In the genomic region with DNA sequence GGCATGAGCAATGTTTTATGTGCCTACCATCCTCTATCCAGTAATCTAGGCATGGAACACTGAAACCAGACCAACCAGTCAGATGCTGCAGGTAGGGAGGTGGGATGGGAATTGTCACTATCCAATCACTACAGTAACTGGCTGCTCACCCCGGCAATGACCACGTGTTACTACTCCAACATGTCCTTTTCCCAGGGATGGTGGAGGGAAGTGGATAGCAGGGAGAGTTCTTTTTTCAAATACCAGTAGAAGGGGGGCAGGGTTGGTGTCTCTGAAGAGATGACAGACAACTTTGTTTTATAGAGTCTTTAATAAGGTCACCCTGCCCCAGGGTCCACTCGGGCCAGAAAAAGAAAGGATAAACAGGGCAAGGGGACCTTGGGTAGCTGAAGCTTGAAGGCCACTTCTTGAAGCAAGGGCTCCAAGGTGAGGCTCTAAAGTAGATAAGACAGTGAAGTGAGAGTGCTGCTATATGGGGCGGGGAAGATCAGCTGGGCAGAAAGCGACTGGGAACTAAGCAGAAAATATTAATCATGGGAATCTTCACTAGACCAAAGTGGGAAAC, we compare ENCODE assay signal across 6 cellular contexts. TPM values are rescaled to one million over a fixed set of nuclear protein-coding genes. Genes with fewer than 3 reads are reported as not detected.
A peak's percentile ranks its signal among the peaks of the same experiment; 100 is the strongest.
DNase-seq lines count a peak whose midpoint lies in the region; ATAC-seq lines count a peak whose summit lies in the region.

No MANE protein-coding gene starts in this region.

- H3K4me1 ChIP-seq in neuronal stem cell (ENCODE audit: control insufficient read depth in 2 of 2, insufficient read depth in 1 of 2, low read depth in 1 of 2, low read length in 2 of 2), result peaks cover 21 to 25% of the 10 kb centered on the region in 2 donors

- no peak overlapping the region for H2AFZ ChIP-seq in neuronal stem cell (ENCODE audit: low read length)

- H2BK5ac ChIP-seq in neuronal stem cell (ENCODE audit: low read length), result no peak overlapping the region

- no peak overlapping the region for H2BK120ac ChIP-seq in neuronal stem cell (ENCODE audit: low read depth, low read length)

- H3K18ac ChIP-seq in neuronal stem cell (ENCODE audit: low read length), result no peak overlapping the region

- no peaks in the 10 kb centered on the region for H3K9me3 ChIP-seq in neuronal stem cell (replicated peaks in 1 of 2; ENCODE audit: control insufficient read depth in 2 of 2, insufficient read depth in 1 of 2, low read depth in 1 of 2, low read length in 2 of 2)

- DNase-seq in HT-29 (ENCODE audit: low spot score) (peak; percentile 59), caudate nucleus (lab: John Stamatoyannopoulos, UW) (no peak), neuronal stem cell (ENCODE audit: low spot score) (no peak), NCI-H146 treated with DMSO at 0.1 percent for 48 hours (lab: John Stamatoyannopoulos, UW; ENCODE audit: unreplicated experiment) (no peak)

- no peaks in the 10 kb centered on the region for H3K27me3 ChIP-seq in neuronal stem cell (ENCODE audit: control insufficient read depth in 3 of 3, insufficient read depth in 3 of 3, low read depth in 1 of 3, low read length in 3 of 3)

- no peak overlapping the region for H3K23ac ChIP-seq in neuronal stem cell (ENCODE audit: low read depth, low read length, poor library complexity)

- no peak overlapping the region for H2AK5ac ChIP-seq in neuronal stem cell (ENCODE audit: low read depth, low read length)

- H3K4ac ChIP-seq in neuronal stem cell (ENCODE audit: low read length), result no peak overlapping the region

- H3K14ac ChIP-seq in neuronal stem cell (ENCODE audit: low read length), result no peak overlapping the region

- peaks cover 40 to 70% of the 10 kb centered on the region in 2 donors for H3K36me3 ChIP-seq in neuronal stem cell (replicated peaks in 1 of 2; ENCODE audit: control insufficient read depth in 2 of 2, insufficient read depth in 2 of 2, low read length in 2 of 2)

- H3K4me2 ChIP-seq in neuronal stem cell (ENCODE audit: insufficient read depth, low read length, poor library complexity, severe bottlenecking), result no peak overlapping the region

- peak overlapping the region in 1 of 2 donors; percentile 83 for H3K4me3 ChIP-seq in neuronal stem cell (ENCODE audit: low read length in 2 of 2)

- WGBS in neuronal stem cell (ENCODE audit: extremely low coverage in 2 of 2, insufficient read length in 2 of 2, insufficient replicate concordance in 1 of 2), 2 donors, result no CpG with 5 or more reads among the region's 5 CpGs

- H3K9ac ChIP-seq in neuronal stem cell (ENCODE audit: low read depth, low read length, poor library complexity), result no peak overlapping the region

- no peak overlapping the region for H2BK15ac ChIP-seq in neuronal stem cell (ENCODE audit: low read length)

- peaks cover 5% of the 10 kb centered on the region for H3K79me1 ChIP-seq in neuronal stem cell (ENCODE audit: low read depth, low read length)

- no peak overlapping the region for H4K91ac ChIP-seq in neuronal stem cell (ENCODE audit: low read depth, low read length, poor library complexity)

- no peak overlapping the region for H2BK12ac ChIP-seq in neuronal stem cell (ENCODE audit: low read length)

- H3K27ac ChIP-seq in caudate nucleus (ENCODE audit: low read depth, low read length) (peak overlapping the region; percentile 97), neuronal stem cell (replicated peaks; ENCODE audit: low read length) (peak overlapping the region; percentile 68)

- no peak overlapping the region for H4K8ac ChIP-seq in neuronal stem cell (ENCODE audit: low read depth, low read length)

- ATAC-seq in HG02759 (IDR thresholded peaks at IDR 0.05; ENCODE audit: unreplicated experiment), result no peak
- no peak for ATAC-seq in HG03521 (IDR thresholded peaks at IDR 0.05; ENCODE audit: unreplicated experiment)

RNA-seq across cellular contexts. Expression of a gene that starts 14.7 kb away (rescaled TPM):
- 11.4 and 15.0 TPM in 2 replicates for total RNA-seq in HT-29 (2014; rRNA removed; shearing (Covaris generic))
- polyA plus RNA-seq in neuronal stem cell (2013, experiment 1 of 2), result 21.1 TPM
- polyA plus RNA-seq in neuronal stem cell (2013, experiment 2 of 2), result 20.6 TPM

RNA-seq across cellular contexts. Expression of a gene that starts 22.9 kb away (rescaled TPM):
- total RNA-seq in HT-29 (2014; rRNA removed; shearing (Covaris generic)), result 59.1 and 64.4 TPM in 2 replicates
- 147 TPM for polyA plus RNA-seq in neuronal stem cell (2013, experiment 1 of 2)
- polyA plus RNA-seq in neuronal stem cell (2013, experiment 2 of 2), result 150 TPM

RNA-seq across cellular contexts. Expression of a gene that starts 23.2 kb away (rescaled TPM):
- 31.4 and 36.3 TPM in 2 replicates for total RNA-seq in HT-29 (2014; rRNA removed; shearing (Covaris generic))
- polyA plus RNA-seq in neuronal stem cell (2013, experiment 1 of 2), result 21.0 TPM
- 18.3 TPM for polyA plus RNA-seq in neuronal stem cell (2013, experiment 2 of 2)

RNA-seq across cellular contexts. Expression of a gene that starts 30.0 kb away (rescaled TPM):
- not detected in 2 replicates for total RNA-seq in HT-29 (2014; rRNA removed; shearing (Covaris generic))
- polyA plus RNA-seq in neuronal stem cell (2013, experiment 1 of 2), result not detected
- not detected for polyA plus RNA-seq in neuronal stem cell (2013, experiment 2 of 2)

RNA-seq across cellular contexts. Expression of a gene that starts 32.7 kb away (rescaled TPM):
- total RNA-seq in HT-29 (2014; rRNA removed; shearing (Covaris generic)), result not detected in 2 replicates
- polyA plus RNA-seq in neuronal stem cell (2013, experiment 1 of 2), result not detected
- polyA plus RNA-seq in neuronal stem cell (2013, experiment 2 of 2), result not detected
